Comparison of ENCODE assay signal across 1 cellular context in genomic region chr6:150887978-150888563, GRCh38.
A peak's percentile ranks its signal among the peaks of the same experiment; 100 is the strongest.
TF ChIP-seq lines count a peak whose summit lies in the region.

No MANE protein-coding gene starts in this region.

TF ChIP-seq in GM12878, 131 proteins besides CTCF, POLR2A, EP300 and RAD21 (continued from another document and continues in another):
- TF ChIP-seq ZNF592 (IDR thresholded peaks at IDR 0.05) = no peak
- TF ChIP-seq SP1 (IDR thresholded peaks at IDR 0.05; ENCODE audit: low read depth, low read length) = no peak
- no peak for TF ChIP-seq KDM1A (IDR thresholded peaks at IDR 0.05; ENCODE audit: borderline replicate concordance)
- no peak for TF ChIP-seq RB1 (IDR thresholded peaks at IDR 0.05; ENCODE audit: borderline replicate concordance)
- no peak for TF ChIP-seq TCF3 (IDR thresholded peaks at IDR 0.05; ENCODE audit: borderline replicate concordance, insufficient read depth, low read depth, low read length)
- TF ChIP-seq CREM (IDR thresholded peaks at IDR 0.05; ENCODE audit: low read depth) = peak; percentile 28; the same call in 1 of the 2 replicates
- no peak for TF ChIP-seq CHD2 (IDR thresholded peaks at IDR 0.05; ENCODE audit: borderline replicate concordance, low read depth, low read length)
- no peak for TF ChIP-seq POLR2AphosphoS2 (IDR thresholded peaks at IDR 0.05; ENCODE audit: low read depth, low read length)
- TF ChIP-seq POLR2AphosphoS5 (IDR thresholded peaks at IDR 0.05; ENCODE audit: low read length) = no peak
- no peak for TF ChIP-seq TCF12 (IDR thresholded peaks at IDR 0.05; ENCODE audit: low read depth, low read length)
- no peak for TF ChIP-seq BMI1 (IDR thresholded peaks at IDR 0.05; ENCODE audit: borderline replicate concordance)
- TF ChIP-seq, protein P1, sequence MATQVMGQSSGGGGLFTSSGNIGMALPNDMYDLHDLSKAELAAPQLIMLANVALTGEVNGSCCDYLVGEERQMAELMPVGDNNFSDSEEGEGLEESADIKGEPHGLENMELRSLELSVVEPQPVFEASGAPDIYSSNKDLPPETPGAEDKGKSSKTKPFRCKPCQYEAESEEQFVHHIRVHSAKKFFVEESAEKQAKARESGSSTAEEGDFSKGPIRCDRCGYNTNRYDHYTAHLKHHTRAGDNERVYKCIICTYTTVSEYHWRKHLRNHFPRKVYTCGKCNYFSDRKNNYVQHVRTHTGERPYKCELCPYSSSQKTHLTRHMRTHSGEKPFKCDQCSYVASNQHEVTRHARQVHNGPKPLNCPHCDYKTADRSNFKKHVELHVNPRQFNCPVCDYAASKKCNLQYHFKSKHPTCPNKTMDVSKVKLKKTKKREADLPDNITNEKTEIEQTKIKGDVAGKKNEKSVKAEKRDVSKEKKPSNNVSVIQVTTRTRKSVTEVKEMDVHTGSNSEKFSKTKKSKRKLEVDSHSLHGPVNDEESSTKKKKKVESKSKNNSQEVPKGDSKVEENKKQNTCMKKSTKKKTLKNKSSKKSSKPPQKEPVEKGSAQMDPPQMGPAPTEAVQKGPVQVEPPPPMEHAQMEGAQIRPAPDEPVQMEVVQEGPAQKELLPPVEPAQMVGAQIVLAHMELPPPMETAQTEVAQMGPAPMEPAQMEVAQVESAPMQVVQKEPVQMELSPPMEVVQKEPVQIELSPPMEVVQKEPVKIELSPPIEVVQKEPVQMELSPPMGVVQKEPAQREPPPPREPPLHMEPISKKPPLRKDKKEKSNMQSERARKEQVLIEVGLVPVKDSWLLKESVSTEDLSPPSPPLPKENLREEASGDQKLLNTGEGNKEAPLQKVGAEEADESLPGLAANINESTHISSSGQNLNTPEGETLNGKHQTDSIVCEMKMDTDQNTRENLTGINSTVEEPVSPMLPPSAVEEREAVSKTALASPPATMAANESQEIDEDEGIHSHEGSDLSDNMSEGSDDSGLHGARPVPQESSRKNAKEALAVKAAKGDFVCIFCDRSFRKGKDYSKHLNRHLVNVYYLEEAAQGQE (IDR thresholded peaks at IDR 0.05; ENCODE audit: low read depth, low read length) = no peak
- no peak for TF ChIP-seq STAT3 (IDR thresholded peaks at IDR 0.05; ENCODE audit: low read depth, low read length)
- TF ChIP-seq EED (IDR thresholded peaks at IDR 0.05; ENCODE audit: low read depth) = no peak
- no peak for TF ChIP-seq PAX8 (IDR thresholded peaks at IDR 0.05)
- peak; percentile 83; the same call in 1 of the 2 replicates for TF ChIP-seq FOXM1 (IDR thresholded peaks at IDR 0.05; ENCODE audit: low read depth, low read length)
- no peak for TF ChIP-seq BCL3 (IDR thresholded peaks at IDR 0.05; ENCODE audit: borderline replicate concordance, insufficient read depth, low read depth, low read length, poor library complexity, severe bottlenecking)
- TF ChIP-seq RUNX3 (IDR thresholded peaks at IDR 0.05; ENCODE audit: low read length) = peak; percentile 91
- TF ChIP-seq MEF2B (IDR thresholded peaks at IDR 0.05; ENCODE audit: partially characterized antibody, poor library complexity, severe bottlenecking) = peak; percentile 57
- no peak for TF ChIP-seq ZBTB11 (CRISPR knock-in tag; IDR thresholded peaks at IDR 0.05)
- no peak for TF ChIP-seq E2F4 (IDR thresholded peaks at IDR 0.05; ENCODE audit: low read depth, low read length)
- no peak for TF ChIP-seq PML (IDR thresholded peaks at IDR 0.05; ENCODE audit: low read length)
- TF ChIP-seq NKRF (conservative IDR thresholded peaks at IDR 0.05) = no peak
- TF ChIP-seq NRF1 (conservative IDR thresholded peaks at IDR 0.05; ENCODE audit: low read depth, low read length) = no peak
- TF ChIP-seq IRF4 (IDR thresholded peaks at IDR 0.05; ENCODE audit: low read depth, low read length) = no peak
- TF ChIP-seq STAT1 (conservative IDR thresholded peaks at IDR 0.05) = no peak
- TF ChIP-seq NFIC (IDR thresholded peaks at IDR 0.05; ENCODE audit: low read depth, low read length) = peak; percentile 94
- no peak for TF ChIP-seq TCF7 (IDR thresholded peaks at IDR 0.05; ENCODE audit: borderline replicate concordance)
- no peak for TF ChIP-seq ZNF622 (IDR thresholded peaks at IDR 0.05)
- TF ChIP-seq MTA2 (IDR thresholded peaks at IDR 0.05; ENCODE audit: low read depth) = peak; percentile 59
- TF ChIP-seq USF2 (IDR thresholded peaks at IDR 0.05; ENCODE audit: borderline replicate concordance, low read depth, low read length) = no peak
- no peak for TF ChIP-seq CBX3 (IDR thresholded peaks at IDR 0.05; ENCODE audit: borderline replicate concordance, low read depth)
- TF ChIP-seq ZSCAN29 (IDR thresholded peaks at IDR 0.05) = no peak
- TF ChIP-seq ZNF384 (IDR thresholded peaks at IDR 0.05; ENCODE audit: borderline replicate concordance, low read depth, low read length) = no peak
- 0 out of 2 replicates have a peak, but pooled peaks have one; percentile 36 for TF ChIP-seq CBFB (IDR thresholded peaks at IDR 0.05; ENCODE audit: low read depth)
- TF ChIP-seq JUNB (IDR thresholded peaks at IDR 0.05) = peak; percentile 80
- no peak for TF ChIP-seq ZNF687 (IDR thresholded peaks at IDR 0.05)
- TF ChIP-seq RCOR1 (conservative IDR thresholded peaks at IDR 0.05; ENCODE audit: low read depth, low read length) = no peak
- no peak for TF ChIP-seq NR2F1 (conservative IDR thresholded peaks at IDR 0.05)
- TF ChIP-seq SRF (IDR thresholded peaks at IDR 0.05; ENCODE audit: low read depth in 2 of 2, low read length in 2 of 2) = no peak
- peak; percentile 27 to 49; a peak in 2 of 4 replicates for TF ChIP-seq BHLHE40 (IDR thresholded peaks at IDR 0.05; ENCODE audit: borderline replicate concordance in 1 of 2, low read depth in 2 of 2, low read length in 1 of 2)
- TF ChIP-seq SUZ12 (IDR thresholded peaks at IDR 0.05; ENCODE audit: unreplicated experiment) = no peak
- no peak for TF ChIP-seq MYB (IDR thresholded peaks at IDR 0.05; ENCODE audit: borderline replicate concordance, low read depth, low read length)
- TF ChIP-seq DPF2 (IDR thresholded peaks at IDR 0.05) = no peak
- TF ChIP-seq CREB1 (IDR thresholded peaks at IDR 0.05; ENCODE audit: low read depth) = 0 out of 2 replicates have a peak, but pooled peaks have one; percentile 18
